12 cellular contexts compared by ENCODE assay signal in genomic region chr20:57263767-57264150, GRCh38. TPM values are rescaled to one million over a fixed set of nuclear protein-coding genes. Genes with fewer than 3 reads are reported as not detected.
DNase-seq lines count a peak whose midpoint lies in the region; TF ChIP-seq lines count a peak whose summit lies in the region.
"Had no signal": no experiment of that assay in that cellular context is flagged by ENCODE, and none has a peak within 500 bp of the region (broad histone marks: within the 10 kb centered on the region; RNA-seq: fewer than 3 reads in every experiment).

No MANE protein-coding gene starts in this region.

- H3K4ac ChIP-seq in H9 (ENCODE audit: low read depth, low read length) = no peak overlapping the region

- peaks cover 17% of the 10 kb centered on the region for H3K23me2 ChIP-seq in H9 (ENCODE audit: insufficient read length, low read depth, low read length, poor library complexity, severe bottlenecking)

- H3K4me1 ChIP-seq in H9 (ENCODE audit: insufficient read depth, low read length) (peaks cover 19% of the 10 kb centered on the region), NT2/D1 (ENCODE audit: insufficient read depth, insufficient read length) (peaks cover 29% of the 10 kb centered on the region), hepatocyte (ENCODE audit: insufficient read depth) (peaks cover 55% of the 10 kb centered on the region), stomach (peaks cover 27 to 65% (median 53%) of the 10 kb centered on the region in 4 donors), BE2C (no peaks in the 10 kb centered on the region)

- DNase-seq in H9 = no peak
- no peak for DNase-seq in NT2/D1 (ENCODE audit: low read depth, low spot score)
- no peak for DNase-seq in hepatocyte (ENCODE audit: low spot score)
- DNase-seq in stomach = no peak
- DNase-seq in ureter (ENCODE audit: low spot score) = no peak
- DNase-seq in NK-92 treated with Interleukin-12 subunit alpha and Interleukin-12 subunit beta, amount 100 ng/mL, for 24 hours (lab: John Stamatoyannopoulos, UW) = no peak
- DNase-seq in BE2C = no peak
- DNase-seq: effector CD4-positive, alpha-beta T cell; ovary; SK-N-SH had no signal

- H3K4me3 ChIP-seq in NT2/D1 (ENCODE audit: insufficient read length, low read depth) = no peak overlapping the region
- H3K4me3 ChIP-seq in hepatocyte = peak overlapping the region; percentile 12
- H3K4me3 ChIP-seq in stomach = peak overlapping the region; percentile 32 to 54 (median 46)
- H3K4me3 ChIP-seq in BE2C (ENCODE audit: low read depth, low read length) = no peak overlapping the region
- H3K4me3 ChIP-seq: ovary had no signal

- intact Hi-C loops in stomach (cut with DNase I; ENCODE audit: low total_unique reads) = no loop called here

- H3K79me2 ChIP-seq in H9 (ENCODE audit: insufficient read depth, low read length) = no peaks in the 10 kb centered on the region
- H3K79me2 ChIP-seq in hepatocyte = peaks cover 34% of the 10 kb centered on the region

- H3T11ph ChIP-seq in H9 (ENCODE audit: low read length) = no peak overlapping the region

- WGBS in H9 (ENCODE audit: extremely low coverage, insufficient read length, low lambda C conversion rate) = no CpG with 5 or more reads among the region's 6 CpGs
- 29% methylated on average over 6 of the region's 6 CpGs for WGBS in hepatocyte (ENCODE audit: low lambda C conversion rate, missing lambda C conversion rate)
- 26 to 46% (median 43%) methylated on average over 6 of the region's 6 CpGs for WGBS in stomach, 5 donors

- no peak for TF ChIP-seq POLR2A in stomach (IDR thresholded peaks at IDR 0.05)

- no peak overlapping the region for H2BK15ac ChIP-seq in H9 (ENCODE audit: low read depth, low read length)

- H3K36me3 Mint-ChIP-seq in H9 (ENCODE audit: insufficient read depth in 1 of 3, low read depth in 3 of 3) = no peaks in the 10 kb centered on the region; a peak in 1 of 7 replicates
- H3K36me3 Mint-ChIP-seq: CD14-positive monocyte had no signal

- H3K9me3 Mint-ChIP-seq in H9 = no peaks in the 10 kb centered on the region; a peak in 1 of 5 replicates

- H4K91ac ChIP-seq in H9 (ENCODE audit: insufficient read length, low read depth, low read length) = no peak overlapping the region

- no peak overlapping the region for H3K27ac Mint-ChIP-seq in H9

- H3K9me3 ChIP-seq in H9 (ENCODE audit: control insufficient read depth, low read depth, low read length) (no peaks in the 10 kb centered on the region), NT2/D1 (ENCODE audit: insufficient read depth, low read length) (no peaks in the 10 kb centered on the region), hepatocyte (ENCODE audit: low read depth) (no peaks in the 10 kb centered on the region), stomach (no peaks in the 10 kb centered on the region), BE2C (no peaks in the 10 kb centered on the region)
- H3K9me3 ChIP-seq: ovary, SK-N-SH had no signal

- H4K8ac ChIP-seq in H9 (replicated peaks; ENCODE audit: insufficient read length, low read depth, low read length) = no peak overlapping the region

- peak overlapping the region; percentile 81 to 90 for H3K4me3 Mint-ChIP-seq in H9

- H3K18ac ChIP-seq in H9 (ENCODE audit: insufficient read length, low read depth, low read length) = no peak overlapping the region

- no peak overlapping the region for H4K5ac ChIP-seq in H9 (ENCODE audit: insufficient read length, low read depth, low read length)

- H3K27me3 Mint-ChIP-seq in H9 (ENCODE audit: low read depth) = peaks cover 55% of the 10 kb centered on the region

- H3K4me1 Mint-ChIP-seq in H9 = peaks cover 67 to 75% of the 10 kb centered on the region in 2 experiments
- H3K4me1 Mint-ChIP-seq: CD14-positive monocyte had no signal

- H3K27me3 ChIP-seq in H9 (ENCODE audit: insufficient read depth, low read length) (peaks cover 46% of the 10 kb centered on the region), NT2/D1 (ENCODE audit: insufficient read depth, insufficient read length) (peaks cover 32% of the 10 kb centered on the region), hepatocyte (peaks cover 21% of the 10 kb centered on the region), stomach (peaks cover 0 to 100% (median 51%) of the 10 kb centered on the region in 3 donors), BE2C (peaks cover 78% of the 10 kb centered on the region)
- H3K27me3 ChIP-seq: ovary had no signal

- H3K56ac ChIP-seq in H9 (ENCODE audit: insufficient read length, low read depth, low read length) = no peak overlapping the region

- H3K36me3 ChIP-seq in NT2/D1 (ENCODE audit: insufficient read depth, insufficient read length, low read length) (no peaks in the 10 kb centered on the region), hepatocyte (replicated peaks; ENCODE audit: insufficient read depth, low read depth) (no peaks in the 10 kb centered on the region), stomach (no peaks in the 10 kb centered on the region), BE2C (no peaks in the 10 kb centered on the region)
- H3K36me3 ChIP-seq: ovary had no signal

- H2BK120ac ChIP-seq in H9 (ENCODE audit: low read depth, low read length, poor library complexity, severe bottlenecking) = no peak overlapping the region

- H3K27ac ChIP-seq in H9 (ENCODE audit: insufficient read length, low read depth, low read length) (no peak overlapping the region), hepatocyte (peak overlapping the region; percentile 68), stomach (peak overlapping the region in 3 of 5 donors; percentile 1 to 49 (median 29))
- H3K27ac ChIP-seq: ovary had no signal

- H3K14ac ChIP-seq in H9 (ENCODE audit: insufficient read depth, low read length) = no peak overlapping the region

- H3K9ac ChIP-seq in H9 (ENCODE audit: extremely low read depth, insufficient read length, low read length) (no peak overlapping the region), NT2/D1 (ENCODE audit: insufficient read length, low read depth) (peak overlapping the region; percentile 14)
- H3K9ac ChIP-seq: SK-N-SH had no signal

- H4K20me1 ChIP-seq in H9 (ENCODE audit: control insufficient read depth, insufficient read depth, insufficient read length) (no peaks in the 10 kb centered on the region), hepatocyte (ENCODE audit: insufficient read depth, poor library complexity, severe bottlenecking) (no peaks in the 10 kb centered on the region)

- H3K9me2 ChIP-seq in hepatocyte (replicated peaks; ENCODE audit: insufficient read depth) = no peaks in the 10 kb centered on the region
- H3K9me2 ChIP-seq: SK-N-SH had no signal

- no peak overlapping the region for H2BK5ac ChIP-seq in H9 (ENCODE audit: insufficient read length, low read length)

- H3K4me2 ChIP-seq in H9 (ENCODE audit: insufficient read depth, insufficient read length, low read length) (peak overlapping the region; percentile 56), hepatocyte (peak overlapping the region; percentile 88)
- H3K4me2 ChIP-seq: SK-N-SH had no signal

- no peaks in the 10 kb centered on the region for H3K79me1 ChIP-seq in H9 (ENCODE audit: insufficient read depth, low read depth, low read length, poor library complexity, severe bottlenecking)

- TF ChIP-seq CTCF in H9 (conservative IDR thresholded peaks at IDR 0.05) = no peak
- no peak for TF ChIP-seq CTCF in hepatocyte (IDR thresholded peaks at IDR 0.05; ENCODE audit: poor library complexity)
- TF ChIP-seq CTCF in stomach (IDR thresholded peaks at IDR 0.05) = no peak
- TF ChIP-seq CTCF in BE2C (IDR thresholded peaks at IDR 0.05; ENCODE audit: low read depth, low read length) = no peak

- H2AK5ac ChIP-seq in H9 (ENCODE audit: insufficient read length, low read length) = no peak overlapping the region

- no peak overlapping the region for H2BK12ac ChIP-seq in H9 (ENCODE audit: insufficient read length, low read depth, low read length)

- H2AFZ ChIP-seq in H9 (ENCODE audit: low read length) (no peak overlapping the region), hepatocyte (peak overlapping the region; percentile 2)

- no peak for TF ChIP-seq EP300 in stomach (IDR thresholded peaks at IDR 0.05)

- H2BK20ac ChIP-seq in H9 (ENCODE audit: low read depth, low read length, poor library complexity, severe bottlenecking) = no peak overlapping the region

- H3K23ac ChIP-seq in H9 (ENCODE audit: insufficient read length, low read depth, low read length) = no peak overlapping the region

RNA-seq across cellular contexts. Expression of gene BMP7, which starts 2.7 kb away (rescaled TPM):
- total RNA-seq in H9 (2021) (17.7 and 19.6 TPM in 2 replicates), hepatocyte (12.8 and 14.8 TPM in 2 replicates), stomach (10 to 100 TPM in 1 of 5 donors, 1 to 10 TPM in 2, under 1 TPM in 2; under 0.01 to 11.0 (median 1.8) TPM), ureter (32.0 TPM)
- polyA plus RNA-seq in hepatocyte (9.1 and 11.4 TPM in 2 replicates), stomach (10 to 100 TPM in 1 of 3 donors, 1 to 10 TPM in 1, under 1 TPM in 1; 0.44 to 10.9 (median 3.1) TPM)
- 1.1 TPM for polyA plus RNA-seq in BE2C (2012; ENCODE audit: insufficient read depth, insufficient read length, low read depth)
- total RNA-seq: activated CD8-positive, alpha-beta memory T cell treated with anti-CD3 and anti-CD28 coated beads for 36 hours had no signal
- polyA plus RNA-seq: CD14-positive monocyte, SK-N-SH had no signal

Comparison
In these comparisons a context has a peak if more than half of its experiments do, and no peak if none do; other contexts are left out.
1. H3K4me3 ChIP-seq: peak in hepatocyte (single experiment) and stomach (4 of 4); none in NT2/D1 (single experiment) and BE2C (single experiment).